ENCODE assay signal across 13 cellular contexts in the genomic region with DNA sequence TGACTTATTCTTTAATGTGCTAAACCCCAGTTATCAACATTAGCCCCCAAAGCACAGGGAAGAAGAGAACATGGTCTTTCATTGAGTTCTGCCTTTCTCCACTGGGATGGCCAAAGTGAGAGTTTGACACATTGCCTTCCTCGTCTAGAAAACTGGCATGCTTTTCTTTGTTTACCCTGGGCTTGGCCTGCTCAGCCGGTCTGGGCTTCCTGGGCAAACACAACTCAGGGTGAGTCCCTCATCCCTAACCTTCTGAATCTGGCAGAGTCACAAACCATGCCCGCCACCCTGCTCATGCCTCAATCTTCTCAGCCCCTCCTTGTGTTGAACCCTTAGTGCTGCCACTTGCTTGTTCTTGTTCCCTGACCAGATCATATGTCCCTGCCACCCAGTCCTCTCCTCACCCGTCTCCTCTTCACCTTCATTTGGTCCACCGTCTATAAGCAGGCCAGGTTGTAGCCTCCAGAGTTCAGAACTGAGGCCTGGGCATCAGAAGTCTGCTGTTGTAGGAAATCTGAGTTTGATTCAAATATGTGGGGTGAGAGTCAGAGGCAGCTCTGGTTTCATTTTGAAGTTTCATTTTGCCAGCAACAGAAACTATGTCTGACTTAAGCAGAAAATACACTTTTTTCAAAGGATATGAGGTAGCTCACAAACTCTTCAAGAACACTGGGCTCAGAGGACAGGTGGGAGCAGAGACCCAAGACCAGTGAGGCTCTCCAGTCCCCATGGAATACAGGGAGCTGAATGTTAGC.
DNase-seq lines count a peak whose midpoint lies in the region; ATAC-seq, FAIRE-seq and TF ChIP-seq lines count a peak whose summit lies in the region.
"Had no signal": no experiment of that assay in that cellular context is flagged by ENCODE, and none has a peak within 500 bp of the region (broad histone marks: within the 10 kb centered on the region; RNA-seq: fewer than 3 reads in every experiment).

No MANE protein-coding gene starts in this region.

- FAIRE-seq in bronchial epithelial cell (lab: Jason Lieb, UNC), result peak; percentile 75
- FAIRE-seq: D721Med had no signal

- ATAC-seq in GM18511 (IDR thresholded peaks at IDR 0.05; ENCODE audit: unreplicated experiment), result peak; percentile 68
- ATAC-seq in HG03108 (IDR thresholded peaks at IDR 0.05; ENCODE audit: unreplicated experiment), result peak; percentile 72

- no peak overlapping the region for H3K4me3 ChIP-seq in bronchial epithelial cell (ENCODE audit: low read depth, low read length)
- H3K4me3 ChIP-seq: Peyer's patch, smooth muscle cell had no signal

- no peaks in the 10 kb centered on the region for H3K27me3 ChIP-seq in bronchial epithelial cell (ENCODE audit: control insufficient read depth, insufficient read depth, low read length)
- H3K27me3 ChIP-seq: Peyer's patch had no signal

- no peaks in the 10 kb centered on the region for H3K36me3 ChIP-seq in bronchial epithelial cell (ENCODE audit: control insufficient read depth, insufficient read depth, low read length)
- H3K36me3 ChIP-seq: Peyer's patch had no signal

- DNase-seq in GM20000 (ENCODE audit: low spot score), result peak; percentile 11
- peak; percentile 43 for DNase-seq in bronchial epithelial cell (ENCODE audit: low read depth)
- DNase-seq in superior temporal gyrus (ENCODE audit: extremely low spot score), result no peak
- DNase-seq in CD1c-positive myeloid dendritic cell (ENCODE audit: extremely low spot score), result no peak
- no peak for DNase-seq in SW480 (ENCODE audit: low spot score)
- DNase-seq in GDM1 (lab: John Stamatoyannopoulos, UW), result no peak
- DNase-seq: activated naive CD4-positive, alpha-beta T cell treated with anti-CD3 and anti-CD28 coated beads, Interleukin-2, amount 50 U/mL, for 16 hours; NCI-H1436 treated with DMSO at 0.1 percent for 48 hours; Peyer's patch had no signal

- no peak for TF ChIP-seq CTCF in GM20000 (IDR thresholded peaks at IDR 0.05; ENCODE audit: extremely low read depth, missing control alignments)
- TF ChIP-seq CTCF in bronchial epithelial cell (IDR thresholded peaks at IDR 0.05; ENCODE audit: insufficient read depth, low read length, severe bottlenecking), result no peak

Comparison
In these comparisons a context has a peak if more than half of its experiments do, and no peak if none do; other contexts are left out.
1. DNase-seq: peak in GM20000 (single experiment) and bronchial epithelial cell (single experiment); none in superior temporal gyrus (single experiment), CD1c-positive myeloid dendritic cell (single experiment), SW480 (single experiment) and GDM1 (single experiment).